ENCODE assay signal across 8 cellular contexts in the genomic region with DNA sequence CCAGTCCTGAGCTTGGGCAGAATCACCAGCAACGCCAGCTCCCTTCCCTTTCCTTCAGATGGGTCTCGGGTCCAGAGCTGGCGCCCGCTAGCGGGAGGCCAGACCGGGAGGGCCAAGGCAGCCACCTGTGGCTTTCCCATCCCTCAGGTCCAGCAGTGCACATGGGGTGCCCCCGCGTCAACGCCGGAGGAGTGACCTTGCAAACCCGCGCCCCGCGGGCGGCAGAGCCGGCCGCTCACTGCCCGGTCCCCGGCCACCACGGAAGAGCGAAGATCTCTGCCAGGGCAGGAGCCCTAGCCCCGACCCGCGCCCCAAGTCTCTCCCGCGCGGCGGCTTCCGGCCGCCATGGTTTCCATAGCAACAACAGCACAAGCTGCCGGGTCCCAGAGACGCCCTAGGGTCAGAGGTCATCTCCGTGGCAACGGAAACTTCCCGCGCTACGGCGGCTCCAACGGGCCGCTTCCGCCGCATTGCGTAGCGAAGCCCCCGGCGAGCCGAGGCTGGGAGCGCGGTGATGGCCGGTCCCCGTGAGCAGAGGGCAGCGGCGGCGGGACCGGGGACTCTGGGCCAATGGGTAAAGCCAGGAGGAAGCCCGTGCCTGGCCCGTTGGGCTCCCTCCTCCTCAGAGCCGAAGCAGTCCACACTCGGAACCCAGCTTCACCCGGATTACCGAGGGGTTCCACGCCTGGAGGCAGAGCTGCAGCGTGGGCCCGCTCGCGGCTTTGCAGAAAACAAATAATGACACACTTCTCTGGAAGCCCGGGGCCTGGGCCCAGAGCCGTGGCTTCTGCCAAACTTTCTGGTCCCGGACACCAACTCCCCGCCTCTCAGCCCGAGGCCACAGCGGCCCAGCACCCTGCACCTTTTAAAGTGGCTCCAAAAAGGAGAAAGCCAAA. TPM values are rescaled to one million over a fixed set of nuclear protein-coding genes. Genes with fewer than 3 reads are reported as not detected.
DNase-seq lines count a peak whose midpoint lies in the region; ATAC-seq and TF ChIP-seq lines count a peak whose summit lies in the region.

No MANE protein-coding gene starts in this region.

- POLR2A ChIA-PET in WTC11 (lab: Charles Lee) (interaction anchor here (1.3 kb wide), 1 partner anchor 201 kb away, joined by 4 read pairs; no protein-coding TSS in a partner anchor), PC-3 (lab: Charles Lee; ENCODE audit: unreplicated experiment) (no interaction called here)

- H3K79me2 ChIP-seq in smooth muscle cell (ENCODE audit: low read depth): no peaks in the 10 kb centered on the region
- H3K79me2 ChIP-seq in PC-3 (ENCODE audit: low read length): no peaks in the 10 kb centered on the region

- H3K4me1 ChIP-seq in smooth muscle cell (ENCODE audit: low read depth): peaks cover 10% of the 10 kb centered on the region
- H3K4me1 ChIP-seq in PC-3 (ENCODE audit: insufficient read depth, low read length): no peaks in the 10 kb centered on the region

- intact Hi-C loops in PC-3 (cut with micrococcal nuclease): no loop called here

- no peaks in the 10 kb centered on the region for H3K9me3 ChIP-seq in smooth muscle cell (replicated peaks; ENCODE audit: low read depth)
- no peaks in the 10 kb centered on the region for H3K9me3 ChIP-seq in PC-3 (ENCODE audit: low read length)

- H3K36me3 ChIP-seq in smooth muscle cell (ENCODE audit: low read depth) (no peaks in the 10 kb centered on the region), PC-3 (ENCODE audit: low read depth, low read length) (no peaks in the 10 kb centered on the region)

- peak; percentile 13 for TF ChIP-seq CTCF in GM12865 (IDR thresholded peaks at IDR 0.05; ENCODE audit: insufficient read depth, low read depth, low read length, missing control alignments)
- TF ChIP-seq CTCF in WTC11 (IDR thresholded peaks at IDR 0.05): no peak
- no peak for TF ChIP-seq CTCF in smooth muscle cell (IDR thresholded peaks at IDR 0.05; ENCODE audit: borderline replicate concordance, insufficient read depth, poor library complexity, severe bottlenecking)
- no peak for TF ChIP-seq CTCF in PC-3 (conservative IDR thresholded peaks at IDR 0.05; ENCODE audit: low read depth, low read length)

- BruUV-seq in PC-3 (replicated peaks; lab: Mats Ljungman, UMichigan): no TSS peak

- H3F3A ChIP-seq in smooth muscle cell (ENCODE audit: low read depth): no peaks in the 10 kb centered on the region
- H3F3A ChIP-seq in PC-3 (ENCODE audit: low read length, unreplicated experiment): no peaks in the 10 kb centered on the region

- peak overlapping the region; percentile 47 for H3K9ac ChIP-seq in smooth muscle cell (ENCODE audit: low read depth)
- H3K9ac ChIP-seq in PC-3 (ENCODE audit: low read length): no peak overlapping the region

- H3K27me3 Mint-ChIP-seq in WTC11 (ENCODE audit: low read depth): peaks cover 19% of the 10 kb centered on the region

- H3K4me1 Mint-ChIP-seq in WTC11: peaks cover 14% of the 10 kb centered on the region

- H3K27ac ChIP-seq in caudate nucleus (ENCODE audit: low read depth, low read length) (peak overlapping the region; percentile 88), smooth muscle cell (ENCODE audit: low read depth) (no peak overlapping the region), PC-3 (ENCODE audit: low read length) (no peak overlapping the region)

- H4K20me1 ChIP-seq in smooth muscle cell (ENCODE audit: low read depth): no peaks in the 10 kb centered on the region
- H4K20me1 ChIP-seq in PC-3 (ENCODE audit: low read length): no peaks in the 10 kb centered on the region

- no peaks in the 10 kb centered on the region for H3K9me2 ChIP-seq in PC-3 (replicated peaks; ENCODE audit: low read length)

- peak; percentile 97 for ATAC-seq in HG02642 (IDR thresholded peaks at IDR 0.05; ENCODE audit: poor library complexity, unreplicated experiment)
- peak; percentile 88 for ATAC-seq in WTC11
- no peak for ATAC-seq in PC-3

- H3K9me3 Mint-ChIP-seq in WTC11: no peaks in the 10 kb centered on the region

- DNase-seq in GM12865 (ENCODE audit: low read depth) (peak; percentile 96), NCI-H1694 (lab: John Stamatoyannopoulos, UW) (peak; percentile 89), WTC11 (ENCODE audit: low spot score) (peak; percentile 97), caudate nucleus (lab: John Stamatoyannopoulos, UW) (peak; percentile 47 to 93 (median 85)), inferior parietal cortex (ENCODE audit: extremely low spot score) (peak; percentile 95), smooth muscle cell (lab: John Stamatoyannopoulos, UW; ENCODE audit: unreplicated experiment) (peak; percentile 62), PC-3 (no peak)

- peak overlapping the region; percentile 90 for H3K27ac Mint-ChIP-seq in WTC11

- H2AFZ ChIP-seq in smooth muscle cell (ENCODE audit: low read depth): peak overlapping the region; percentile 94
- H2AFZ ChIP-seq in PC-3 (ENCODE audit: low read length): no peak overlapping the region

- H3K27me3 ChIP-seq in smooth muscle cell (ENCODE audit: low read depth) (peaks cover 27% of the 10 kb centered on the region), PC-3 (ENCODE audit: low read length) (peaks cover 96% of the 10 kb centered on the region)

- CTCF ChIA-PET in WTC11 (lab: Charles Lee): interaction anchor here (0.6 to 2.5 kb wide), 15 partner anchors 9 to 1249 kb away, joined by 3 to 16 read pairs (median 4); no protein-coding TSS in a partner anchor
- CTCF ChIA-PET in PC-3 (lab: Charles Lee): no interaction called here

- 2% methylated on average over 54 of the region's 72 CpGs for WGBS in smooth muscle cell (ENCODE audit: low lambda C conversion rate)

- peak overlapping the region; percentile 89 for H3K4me3 Mint-ChIP-seq in WTC11

- no peaks in the 10 kb centered on the region for H3K36me3 Mint-ChIP-seq in WTC11

- H3K4me3 ChIP-seq in GM12865 (ENCODE audit: low read depth, low read length) (peak overlapping the region; percentile 89), smooth muscle cell (peak overlapping the region; percentile 83), PC-3 (ENCODE audit: low read length) (no peak overlapping the region)

- H3K4me2 ChIP-seq in smooth muscle cell (peak overlapping the region; percentile 87), PC-3 (ENCODE audit: low read length) (no peak overlapping the region)

TF ChIP-seq in WTC11, 78 proteins besides CTCF, POLR2A, EP300 and RAD21 (continues in another document):
- TF ChIP-seq SP1 (CRISPR knock-in tag; conservative IDR thresholded peaks at IDR 0.05) (peak; percentile 39; the same call in 1 of the 2 replicates), RORB (CRISPR knock-in tag; IDR thresholded peaks at IDR 0.05) (no peak), ETV6 (CRISPR knock-in tag; IDR thresholded peaks at IDR 0.05) (no peak), ZNF396 (CRISPR knock-in tag; IDR thresholded peaks at IDR 0.05; ENCODE audit: borderline replicate concordance) (no peak), ZNF317 (CRISPR knock-in tag; IDR thresholded peaks at IDR 0.05; ENCODE audit: borderline replicate concordance, low read depth) (no peak), ZNF423 (CRISPR knock-in tag; IDR thresholded peaks at IDR 0.05) (peak; percentile 84), KAT7 (CRISPR knock-in tag; IDR thresholded peaks at IDR 0.05; ENCODE audit: borderline replicate concordance) (0 out of 2 replicates have a peak, but pooled peaks have one; percentile 35), FOXP1 (CRISPR knock-in tag; IDR thresholded peaks at IDR 0.05; ENCODE audit: borderline replicate concordance) (peak; percentile 74; the same call in 1 of the 2 replicates), FOXJ3 (CRISPR knock-in tag; IDR thresholded peaks at IDR 0.05; ENCODE audit: borderline replicate concordance) (no peak; the same call in 1 of the 2 replicates), CBFB (CRISPR knock-in tag; IDR thresholded peaks at IDR 0.05; ENCODE audit: low read depth) (no peak), RELA (CRISPR knock-in tag; IDR thresholded peaks at IDR 0.05; ENCODE audit: borderline replicate concordance) (peak; percentile 64; the same call in 1 of the 2 replicates), CREB1 (CRISPR knock-in tag; IDR thresholded peaks at IDR 0.05) (no peak; the same call in 1 of the 2 replicates), ZNF121 (CRISPR knock-in tag; IDR thresholded peaks at IDR 0.05) (no peak), ATF1 (CRISPR knock-in tag; IDR thresholded peaks at IDR 0.05) (no peak), NFATC4 (CRISPR knock-in tag; IDR thresholded peaks at IDR 0.05) (no peak), ZNF232 (CRISPR knock-in tag; IDR thresholded peaks at IDR 0.05) (0 out of 2 replicates have a peak, but pooled peaks have one; percentile 45), OVOL2 (CRISPR knock-in tag; IDR thresholded peaks at IDR 0.05; ENCODE audit: borderline replicate concordance) (no peak)
- TF ChIP-seq, protein P1, sequence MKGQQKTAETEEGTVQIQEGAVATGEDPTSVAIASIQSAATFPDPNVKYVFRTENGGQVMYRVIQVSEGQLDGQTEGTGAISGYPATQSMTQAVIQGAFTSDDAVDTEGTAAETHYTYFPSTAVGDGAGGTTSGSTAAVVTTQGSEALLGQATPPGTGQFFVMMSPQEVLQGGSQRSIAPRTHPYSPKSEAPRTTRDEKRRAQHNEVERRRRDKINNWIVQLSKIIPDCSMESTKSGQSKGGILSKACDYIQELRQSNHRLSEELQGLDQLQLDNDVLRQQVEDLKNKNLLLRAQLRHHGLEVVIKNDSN (CRISPR knock-in tag; IDR thresholded peaks at IDR 0.05): no peak
- TF ChIP-seq, protein P2, sequence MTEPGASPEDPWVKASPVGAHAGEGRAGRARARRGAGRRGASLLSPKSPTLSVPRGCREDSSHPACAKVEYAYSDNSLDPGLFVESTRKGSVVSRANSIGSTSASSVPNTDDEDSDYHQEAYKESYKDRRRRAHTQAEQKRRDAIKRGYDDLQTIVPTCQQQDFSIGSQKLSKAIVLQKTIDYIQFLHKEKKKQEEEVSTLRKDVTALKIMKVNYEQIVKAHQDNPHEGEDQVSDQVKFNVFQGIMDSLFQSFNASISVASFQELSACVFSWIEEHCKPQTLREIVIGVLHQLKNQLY (CRISPR knock-in tag; IDR thresholded peaks at IDR 0.05): no peak
- TF ChIP-seq, protein P3, sequence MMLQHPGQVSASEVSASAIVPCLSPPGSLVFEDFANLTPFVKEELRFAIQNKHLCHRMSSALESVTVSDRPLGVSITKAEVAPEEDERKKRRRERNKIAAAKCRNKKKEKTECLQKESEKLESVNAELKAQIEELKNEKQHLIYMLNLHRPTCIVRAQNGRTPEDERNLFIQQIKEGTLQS (CRISPR knock-in tag; conservative IDR thresholded peaks at IDR 0.05): no peak

RNA-seq across cellular contexts. Expression of a gene that starts 7.4 kb away (rescaled TPM):
- total RNA-seq in WTC11 (2021): 0.18 to 0.80 TPM (median 0.28 TPM) in 3 replicates
- total RNA-seq in smooth muscle cell: not detected in 2 replicates
- polyA plus RNA-seq in smooth muscle cell: 0.01 and 0.23 TPM in 2 replicates
- total RNA-seq in PC-3 (2014; rRNA removed): not detected in 2 replicates
